16 cellular contexts compared by ENCODE assay signal in genomic region chr18:42038936-42039335, GRCh38.
DNase-seq lines count a peak whose midpoint lies in the region; ATAC-seq, FAIRE-seq and TF ChIP-seq lines count a peak whose summit lies in the region.
"Had no signal": no experiment of that assay in that cellular context is flagged by ENCODE, and none has a peak within 500 bp of the region (broad histone marks: within the 10 kb centered on the region; RNA-seq: fewer than 3 reads in every experiment).

No MANE protein-coding gene starts in this region.

- ATAC-seq in HG03565 (IDR thresholded peaks at IDR 0.05; ENCODE audit: unreplicated experiment) (no peak), HG02840 (IDR thresholded peaks at IDR 0.05; ENCODE audit: low FRiP score, unreplicated experiment) (no peak), left lung (no peak)
- ATAC-seq: CD8-positive, alpha-beta T cell had no signal

- no peak overlapping the region for H2BK15ac ChIP-seq in mesendoderm (replicated peaks; ENCODE audit: low read depth)

- H3K18ac ChIP-seq in mesendoderm (ENCODE audit: low read length), result no peak overlapping the region

- no peak overlapping the region for H2AFZ ChIP-seq in endothelial cell of umbilical vein (ENCODE audit: low read depth, low read length)

- no peak overlapping the region for H3K27ac ChIP-seq in endothelial cell of umbilical vein (ENCODE audit: insufficient read depth, low read depth, low read length)
- H3K27ac ChIP-seq in mesendoderm (ENCODE audit: low read depth, low read length), result no peak overlapping the region
- H3K27ac ChIP-seq in effector memory CD4-positive, alpha-beta T cell (ENCODE audit: insufficient read depth, low read length, poor library complexity, severe bottlenecking), result no peak overlapping the region
- no peak overlapping the region for H3K27ac ChIP-seq in left lung
- H3K27ac ChIP-seq: HL-60, ovary, thoracic aorta had no signal

- H3K4me2 ChIP-seq in endothelial cell of umbilical vein (ENCODE audit: insufficient read depth, low read length), result no peak overlapping the region
- no peak overlapping the region for H3K4me2 ChIP-seq in mesendoderm (ENCODE audit: low read length)

- no peak overlapping the region for H4K5ac ChIP-seq in mesendoderm (ENCODE audit: low read length)

- no peak for TF ChIP-seq POLR2A in endothelial cell of umbilical vein (IDR thresholded peaks at IDR 0.05; ENCODE audit: low read depth, low read length)

- no peak overlapping the region for H3K4ac ChIP-seq in mesendoderm (ENCODE audit: low read depth, low read length)

- H3K4me3 ChIP-seq in AG09309 (ENCODE audit: control insufficient read depth, low read depth, low read length), result no peak overlapping the region
- no peak overlapping the region for H3K4me3 ChIP-seq in endothelial cell of umbilical vein (replicated peaks in 1 of 3; ENCODE audit: insufficient read depth in 1 of 3, low read depth in 1 of 3, low read length in 3 of 3)
- no peak overlapping the region for H3K4me3 ChIP-seq in mesendoderm (ENCODE audit: low read length)
- no peak overlapping the region for H3K4me3 ChIP-seq in effector memory CD4-positive, alpha-beta T cell (ENCODE audit: insufficient read depth, low read depth, low read length, poor library complexity, severe bottlenecking)
- no peak overlapping the region for H3K4me3 ChIP-seq in left lung
- H3K4me3 ChIP-seq: ovary, thoracic aorta had no signal

- DNase-seq in AG09309 (ENCODE audit: low read depth) (peak; percentile 94), M059J (ENCODE audit: low read depth) (peak; percentile 52), endothelial cell of umbilical vein (ENCODE audit: low read depth, low spot score) (peak; percentile 76), mesendoderm (peak; percentile 63), left lung (no peak)
- no peak for DNase-seq in effector memory CD4-positive, alpha-beta T cell
- DNase-seq: activated CD4-positive, alpha-beta T cell treated with anti-CD3 and anti-CD28 coated beads for 1 hour; CD8-positive, alpha-beta T cell; immature natural killer cell; NCI-H524 treated with DMSO at 0.1 percent for 48 hours; ovary; SIG-M5 had no signal

- no peaks in the 10 kb centered on the region for H3K79me2 ChIP-seq in endothelial cell of umbilical vein (ENCODE audit: control insufficient read depth, insufficient read depth, low read length)
- no peaks in the 10 kb centered on the region for H3K79me2 ChIP-seq in mesendoderm (ENCODE audit: control insufficient read depth, insufficient read depth, low read length)

- intact Hi-C loops in endothelial cell of umbilical vein (cut with micrococcal nuclease) (no loop called here), left lung (cut with DNase I) (no loop called here)

- no peak overlapping the region for H4K8ac ChIP-seq in mesendoderm (ENCODE audit: low read depth, low read length)

- CTCF ChIA-PET in endothelial cell of umbilical vein (lab: Charles Lee), result interaction anchor here (3.5 to 10.2 kb wide), 2 partner anchors 10 to 14 kb away, joined by 21 to 119 read pairs; no protein-coding TSS in a partner anchor

- H3K9me3 ChIP-seq in endothelial cell of umbilical vein (replicated peaks; ENCODE audit: control insufficient read depth, insufficient read depth, low read length) (no peaks in the 10 kb centered on the region), left lung (no peaks in the 10 kb centered on the region)
- no peaks in the 10 kb centered on the region for H3K9me3 ChIP-seq in effector memory CD4-positive, alpha-beta T cell (ENCODE audit: control insufficient read depth, low read length)
- H3K9me3 ChIP-seq: ovary, thoracic aorta had no signal

- H3K9ac ChIP-seq in endothelial cell of umbilical vein (replicated peaks; ENCODE audit: extremely low read depth, insufficient read depth, low read length), result no peak overlapping the region
- H3K9ac ChIP-seq in mesendoderm (ENCODE audit: low read length), result no peak overlapping the region

- no peak for FAIRE-seq in endothelial cell of umbilical vein (lab: Jason Lieb, UNC)

- no peaks in the 10 kb centered on the region for H3K27me3 ChIP-seq in endothelial cell of umbilical vein (ENCODE audit: control insufficient read depth in 2 of 2, insufficient read depth in 2 of 2, low read length in 2 of 2)
- H3K27me3 ChIP-seq in mesendoderm (ENCODE audit: insufficient read depth, low read length, poor library complexity), result no peaks in the 10 kb centered on the region
- H3K27me3 ChIP-seq in effector memory CD4-positive, alpha-beta T cell (replicated peaks; ENCODE audit: control insufficient read depth, insufficient read depth, low read length, poor library complexity, severe bottlenecking), result no peaks in the 10 kb centered on the region
- H3K27me3 ChIP-seq in left lung, result no peaks in the 10 kb centered on the region
- H3K27me3 ChIP-seq: ovary had no signal

- H2AK5ac ChIP-seq in mesendoderm (ENCODE audit: low read length), result no peak overlapping the region

- POLR2A ChIA-PET in endothelial cell of umbilical vein (lab: Charles Lee), result no interaction called here

- BruUV-seq in endothelial cell of umbilical vein (replicated peaks; lab: Mats Ljungman, UMichigan), result no TSS peak

- no peaks in the 10 kb centered on the region for H4K20me1 ChIP-seq in endothelial cell of umbilical vein (replicated peaks; ENCODE audit: control insufficient read depth, extremely low read depth, insufficient read depth, low read length)

- H3K56ac ChIP-seq in mesendoderm (ENCODE audit: low read length), result no peak overlapping the region

- dilution Hi-C loops in endothelial cell of umbilical vein (cut with MboI; ENCODE audit: extremely low pct_ligation_motif_present, low sequenced_read_pairs), result no loop called here

- no CpG with 5 or more reads among the region's 1 CpG for WGBS in mesendoderm (ENCODE audit: extremely low coverage, insufficient coverage, low lambda C conversion rate)

- H3K79me1 ChIP-seq in mesendoderm (ENCODE audit: low read length), result no peaks in the 10 kb centered on the region

- H3K23ac ChIP-seq in mesendoderm (ENCODE audit: low read length), result no peak overlapping the region

- no peaks in the 10 kb centered on the region for H3K9me1 ChIP-seq in endothelial cell of umbilical vein (replicated peaks; ENCODE audit: control insufficient read depth, extremely low read depth, insufficient read depth, low read length)

- H3K4me1 ChIP-seq in endothelial cell of umbilical vein (ENCODE audit: control insufficient read depth, extremely low read depth, insufficient read depth, low read length) (peaks cover 4% of the 10 kb centered on the region), mesendoderm (ENCODE audit: control insufficient read depth, low read depth, low read length) (no peaks in the 10 kb centered on the region), left lung (no peaks in the 10 kb centered on the region)
- no peaks in the 10 kb centered on the region for H3K4me1 ChIP-seq in effector memory CD4-positive, alpha-beta T cell (ENCODE audit: control insufficient read depth, insufficient read depth, low read length, poor library complexity, severe bottlenecking)

- H2BK5ac ChIP-seq in mesendoderm (ENCODE audit: low read length), result no peak overlapping the region

- H3K36me3 ChIP-seq in endothelial cell of umbilical vein (ENCODE audit: control insufficient read depth in 2 of 2, extremely low read depth in 1 of 2, insufficient read depth in 2 of 2, low read length in 2 of 2), result peaks cover 0 to 8% of the 10 kb centered on the region in 2 experiments
- no peaks in the 10 kb centered on the region for H3K36me3 ChIP-seq in mesendoderm (ENCODE audit: control insufficient read depth, insufficient read depth, low read length)
- peaks cover 52% of the 10 kb centered on the region for H3K36me3 ChIP-seq in effector memory CD4-positive, alpha-beta T cell (ENCODE audit: control insufficient read depth, insufficient read depth, low read length)
- H3K36me3 ChIP-seq in left lung, result peaks cover 0 to 79% of the 10 kb centered on the region in 2 donors
- H3K36me3 ChIP-seq: ovary had no signal

- no peak overlapping the region for H2BK120ac ChIP-seq in mesendoderm (ENCODE audit: low read depth, low read length)

- TF ChIP-seq CTCF in AG09309 (IDR thresholded peaks at IDR 0.05; ENCODE audit: control insufficient read depth, insufficient read depth, low read depth, low read length, missing control alignments), result no peak
- no peak for TF ChIP-seq CTCF in endothelial cell of umbilical vein (IDR thresholded peaks at IDR 0.05; ENCODE audit: extremely low read depth in 1 of 2, insufficient read depth in 1 of 2, low read depth in 1 of 2, low read length in 2 of 2)
- no peak for TF ChIP-seq CTCF in left lung (IDR thresholded peaks at IDR 0.05)

TF ChIP-seq in endothelial cell of umbilical vein, 7 proteins besides CTCF, POLR2A, EP300 and RAD21:
- TF ChIP-seq MAX (IDR thresholded peaks at IDR 0.05; ENCODE audit: insufficient read depth, insufficient read length) (no peak), FOS (IDR thresholded peaks at IDR 0.05; ENCODE audit: borderline replicate concordance, insufficient read depth, low read length) (no peak), GATA2 (IDR thresholded peaks at IDR 0.05; ENCODE audit: insufficient read depth, insufficient read length, low read depth, low read length) (no peak), EZH2 (IDR thresholded peaks at IDR 0.05; ENCODE audit: borderline replicate concordance, low read depth, low read length, severe bottlenecking) (no peak), JUN (IDR thresholded peaks at IDR 0.05; ENCODE audit: borderline replicate concordance, insufficient read depth, insufficient read length, low read depth) (no peak), MYC (IDR thresholded peaks at IDR 0.05; ENCODE audit: low read depth, low read length) (no peak), POLR2AphosphoS5 (IDR thresholded peaks at IDR 0.05; ENCODE audit: insufficient read depth, low read depth, low read length) (no peak)

Comparison
In these comparisons a context has a peak if more than half of its experiments do, and no peak if none do; other contexts are left out.
1. DNase-seq: peak in AG09309 (single experiment), M059J (single experiment), endothelial cell of umbilical vein (single experiment) and mesendoderm (single experiment); none in effector memory CD4-positive, alpha-beta T cell (0 of 3) and left lung (0 of 2).